1 cellular context compared by ENCODE assay signal in genomic region chr12:6377667-6377994, GRCh38.
TF ChIP-seq lines count a peak whose summit lies in the region.

No MANE protein-coding gene starts in this region.

TF ChIP-seq in K562, 482 proteins besides CTCF, POLR2A, EP300 and RAD21:
- no peak for TF ChIP-seq HDAC2 (IDR thresholded peaks at IDR 0.05)
- TF ChIP-seq SMAD1 (IDR thresholded peaks at IDR 0.05; ENCODE audit: low read depth, low read length, partially characterized antibody) = no peak
- no peak for TF ChIP-seq GTF2F1 (IDR thresholded peaks at IDR 0.05; ENCODE audit: low read depth, low read length)
- no peak for TF ChIP-seq MAZ (CRISPR knock-in tag; conservative IDR thresholded peaks at IDR 0.05 in 1 of 2, IDR thresholded peaks at IDR 0.05 in 1 of 2)
- no peak for TF ChIP-seq MTA3 (IDR thresholded peaks at IDR 0.05; ENCODE audit: borderline replicate concordance)
- no peak for TF ChIP-seq ZNF561 (CRISPR knock-in tag; conservative IDR thresholded peaks at IDR 0.05)
- no peak for TF ChIP-seq NELFE (IDR thresholded peaks at IDR 0.05; ENCODE audit: insufficient read depth, insufficient read length)
- no peak for TF ChIP-seq RBM39 (optimal IDR thresholded peaks at IDR 0.05; ENCODE audit: low read depth, low read length)
- no peak for TF ChIP-seq ZNF766 (CRISPR knock-in tag; conservative IDR thresholded peaks at IDR 0.05)
- TF ChIP-seq KHSRP (IDR thresholded peaks at IDR 0.05) = no peak
- no peak for TF ChIP-seq CHD7 (IDR thresholded peaks at IDR 0.05; ENCODE audit: low read depth, low read length)
- TF ChIP-seq ZBTB7A (IDR thresholded peaks at IDR 0.05; ENCODE audit: borderline replicate concordance, control insufficient read depth, low read depth, low read length) = no peak
- TF ChIP-seq SMC3 (conservative IDR thresholded peaks at IDR 0.05; ENCODE audit: insufficient read depth, low read depth, low read length) = no peak
- no peak for TF ChIP-seq PBX2 (CRISPR knock-in tag; IDR thresholded peaks at IDR 0.05; ENCODE audit: low read depth)
- no peak for TF ChIP-seq PBX2 (tag; conservative IDR thresholded peaks at IDR 0.05; ENCODE audit: low read depth)
- TF ChIP-seq RB1 (IDR thresholded peaks at IDR 0.05; ENCODE audit: low read depth) = no peak
- no peak for TF ChIP-seq FOXJ3 (CRISPR knock-in tag; IDR thresholded peaks at IDR 0.05)
- no peak for TF ChIP-seq MXD1 (CRISPR knock-in tag; IDR thresholded peaks at IDR 0.05; ENCODE audit: borderline replicate concordance, poor library complexity, severe bottlenecking)
- TF ChIP-seq RFX5 (IDR thresholded peaks at IDR 0.05; ENCODE audit: low read depth, low read length) = no peak
- TF ChIP-seq CBFA2T2 (conservative IDR thresholded peaks at IDR 0.05) = no peak
